8 cellular contexts compared by ENCODE assay signal in the genomic region with DNA sequence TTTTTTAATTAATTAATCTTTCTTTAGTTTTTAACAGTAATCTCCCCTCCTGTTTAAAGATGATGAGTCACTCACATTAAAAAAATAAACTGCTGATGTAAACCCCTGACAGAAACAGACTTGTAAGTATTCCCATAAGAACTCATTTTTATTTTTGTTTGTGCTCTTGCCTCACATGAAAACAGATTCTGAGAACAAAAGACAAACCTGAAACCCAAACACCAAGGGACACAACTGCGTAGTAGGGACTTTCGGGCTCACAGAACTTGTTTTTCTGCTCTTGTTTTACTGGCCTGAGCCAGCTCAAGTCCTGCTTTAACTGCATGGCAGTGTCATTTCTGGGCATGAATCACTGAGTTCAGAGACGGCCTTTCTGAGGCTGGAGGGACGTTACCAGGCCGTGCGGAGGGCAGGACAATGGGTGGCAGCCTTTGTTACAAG.
DNase-seq lines count a peak whose midpoint lies in the region; ATAC-seq and TF ChIP-seq lines count a peak whose summit lies in the region.

No MANE protein-coding gene starts in this region.

- no peaks in the 10 kb centered on the region for H3K9me3 Mint-ChIP-seq in activated T-cell treated with anti-CD3 and anti-CD28 coated beads, Interleukin-2, amount 50 U/mL, for 24 hours
- H3K9me3 Mint-ChIP-seq in natural killer cell treated with Interleukin-12 subunit alpha and Interleukin-12 subunit beta and Interleukin-15 and Interleukin-18, amount 100 ng/mL, for 72 hours: no peaks in the 10 kb centered on the region

- peak overlapping the region; percentile 23 for H3K4me3 Mint-ChIP-seq in activated T-cell treated with anti-CD3 and anti-CD28 coated beads, Interleukin-2, amount 50 U/mL, for 24 hours
- H3K4me3 Mint-ChIP-seq in natural killer cell treated with Interleukin-12 subunit alpha and Interleukin-12 subunit beta and Interleukin-15 and Interleukin-18, amount 100 ng/mL, for 72 hours: peak overlapping the region; percentile 39

- H3K36me3 Mint-ChIP-seq in activated T-cell treated with anti-CD3 and anti-CD28 coated beads, Interleukin-2, amount 50 U/mL, for 24 hours (ENCODE audit: low read depth): peaks cover 97% of the 10 kb centered on the region
- peaks cover 21% of the 10 kb centered on the region for H3K36me3 Mint-ChIP-seq in natural killer cell treated with Interleukin-12 subunit alpha and Interleukin-12 subunit beta and Interleukin-15 and Interleukin-18, amount 100 ng/mL, for 72 hours

- peak; percentile 60 for ATAC-seq in HG03175 (IDR thresholded peaks at IDR 0.05; ENCODE audit: unreplicated experiment)
- peak; percentile 29 to 74 for ATAC-seq in natural killer cell treated with Interleukin-12 subunit alpha and Interleukin-12 subunit beta and Interleukin-15 and Interleukin-18, amount 100 ng/mL, for 72 hours

- no peaks in the 10 kb centered on the region for H3K27me3 Mint-ChIP-seq in activated T-cell treated with anti-CD3 and anti-CD28 coated beads, Interleukin-2, amount 50 U/mL, for 24 hours
- no peaks in the 10 kb centered on the region for H3K27me3 Mint-ChIP-seq in natural killer cell treated with Interleukin-12 subunit alpha and Interleukin-12 subunit beta and Interleukin-15 and Interleukin-18, amount 100 ng/mL, for 72 hours

- peak overlapping the region; percentile 21 for H3K4me3 ChIP-seq in fibroblast of pulmonary artery (replicated peaks; ENCODE audit: low read depth, low read length)

- TF ChIP-seq CTCF in fibroblast of pulmonary artery (IDR thresholded peaks at IDR 0.05; ENCODE audit: low read length, missing control alignments): no peak

- DNase-seq in NCI-H2196 (lab: John Stamatoyannopoulos, UW; ENCODE audit: unreplicated experiment) (peak; percentile 22), NCI-H2196 treated with DMSO at 0.1 percent for 48 hours (lab: John Stamatoyannopoulos, UW; ENCODE audit: unreplicated experiment) (no peak), fibroblast of pulmonary artery (ENCODE audit: low read depth) (peak; percentile 86), NOMO-1 treated with dmso at 0.1 percent for 144 hours (lab: John Stamatoyannopoulos, UW; ENCODE audit: unreplicated experiment) (no peak), GM19240 (ENCODE audit: insufficient read length, low spot score) (no peak)
- peak; percentile 49 for DNase-seq in activated T-cell treated with anti-CD3 and anti-CD28 coated beads, Interleukin-2, amount 50 U/mL, for 24 hours
- DNase-seq in natural killer cell treated with Interleukin-12 subunit alpha and Interleukin-12 subunit beta and Interleukin-15 and Interleukin-18, amount 100 ng/mL, for 72 hours (ENCODE audit: low spot score): no peak

- peak overlapping the region; percentile 95 for H3K27ac Mint-ChIP-seq in activated T-cell treated with anti-CD3 and anti-CD28 coated beads, Interleukin-2, amount 50 U/mL, for 24 hours
- H3K27ac Mint-ChIP-seq in natural killer cell treated with Interleukin-12 subunit alpha and Interleukin-12 subunit beta and Interleukin-15 and Interleukin-18, amount 100 ng/mL, for 72 hours: peak overlapping the region; percentile 84 to 92

- H3K4me1 Mint-ChIP-seq in activated T-cell treated with anti-CD3 and anti-CD28 coated beads, Interleukin-2, amount 50 U/mL, for 24 hours (ENCODE audit: low read depth): peaks cover 78% of the 10 kb centered on the region
- H3K4me1 Mint-ChIP-seq in natural killer cell treated with Interleukin-12 subunit alpha and Interleukin-12 subunit beta and Interleukin-15 and Interleukin-18, amount 100 ng/mL, for 72 hours (ENCODE audit: low read depth in 2 of 2): peaks cover 37 to 44% of the 10 kb centered on the region in 2 donors

Comparison
In these comparisons a context has a peak if more than half of its experiments do, and no peak if none do; other contexts are left out.
1. DNase-seq: peak in NCI-H2196 (single experiment), activated T-cell treated with anti-CD3 and anti-CD28 coated beads, Interleukin-2, amount 50 U/mL, for 24 hours (single experiment) and fibroblast of pulmonary artery (single experiment); none in NCI-H2196 treated with DMSO at 0.1 percent for 48 hours (single experiment), natural killer cell treated with Interleukin-12 subunit alpha and Interleukin-12 subunit beta and Interleukin-15 and Interleukin-18, amount 100 ng/mL, for 72 hours (single experiment), NOMO-1 treated with dmso at 0.1 percent for 144 hours (single experiment) and GM19240 (single experiment).